8 cellular contexts compared by ENCODE assay signal in genomic region chr3:133295199-133295901, GRCh38.
DNase-seq lines count a peak whose midpoint lies in the region; ATAC-seq, FAIRE-seq and TF ChIP-seq lines count a peak whose summit lies in the region.

No MANE protein-coding gene starts in this region.

- RAD21 ChIA-PET in GM12878 (lab: Charles Lee; ENCODE audit: unreplicated experiment) = no interaction called here

- H3K4me1 ChIP-seq in breast epithelium (no peaks in the 10 kb centered on the region), GM12878 (ENCODE audit: control insufficient read depth, insufficient read depth, low read length) (no peaks in the 10 kb centered on the region; the same call in 1 of the 2 replicates), thyroid gland (peaks cover 11 to 31% of the 10 kb centered on the region in 2 donors)

- no peak overlapping the region for H3K4me3 Mint-ChIP-seq in MCF 10A (ENCODE audit: unreplicated experiment)

- no peak for TF ChIP-seq EP300 in GM12878 (IDR thresholded peaks at IDR 0.05; ENCODE audit: borderline replicate concordance in 1 of 2, control insufficient read depth in 1 of 2, low read depth in 2 of 2, low read length in 2 of 2)

- TF ChIP-seq POLR2A in breast epithelium (IDR thresholded peaks at IDR 0.05) (no peak), GM12878 (IDR thresholded peaks at IDR 0.05; ENCODE audit: low read depth, low read length) (no peak), thyroid gland (IDR thresholded peaks at IDR 0.05) (no peak)

- in situ Hi-C loops in GM12878 (cut with MboI) = no loop called here

- CTCF ChIA-PET in MCF 10A (lab: Yijun Ruan, JAX) = interaction anchor here (0.5 kb wide), 1 partner anchor 43 kb away, joined by 3 read pairs; no protein-coding TSS in a partner anchor
- CTCF ChIA-PET in GM12878 (lab: Yijun Ruan, JAX) = no interaction called here

- no peak overlapping the region for H2AFZ ChIP-seq in GM12878 (ENCODE audit: control insufficient read depth, low read depth, low read length)

- no peak for TF ChIP-seq RAD21 in GM12878 (IDR thresholded peaks at IDR 0.05; ENCODE audit: insufficient read depth, low read depth, low read length)

- H3K27ac ChIP-seq in breast epithelium = no peak overlapping the region
- no peak overlapping the region for H3K27ac ChIP-seq in GM12878 (ENCODE audit: control insufficient read depth, insufficient read depth)
- H3K27ac ChIP-seq in thyroid gland = peak overlapping the region in 1 of 3 donors; percentile 8

- H3K9me3 Mint-ChIP-seq in MCF 10A (ENCODE audit: unreplicated experiment) = no peaks in the 10 kb centered on the region

- H3K27me3 Mint-ChIP-seq in MCF 10A (ENCODE audit: insufficient read depth, unreplicated experiment) = no peaks in the 10 kb centered on the region

- H3K27me3 ChIP-seq in breast epithelium = no peaks in the 10 kb centered on the region
- no peaks in the 10 kb centered on the region; a peak in 1 of 4 replicates for H3K27me3 ChIP-seq in GM12878 (replicated peaks in 1 of 2; ENCODE audit: control insufficient read depth in 2 of 2, insufficient read depth in 2 of 2, low read length in 1 of 2)
- no peaks in the 10 kb centered on the region for H3K27me3 ChIP-seq in thyroid gland

- FAIRE-seq in GM12878 (lab: Jason Lieb, UNC) = no peak

- no peak overlapping the region for H3K4me2 ChIP-seq in GM12878 (ENCODE audit: control insufficient read depth, insufficient read depth)

- 11% methylated on average over 4 of the region's 4 CpGs for WGBS in GM12878 (ENCODE audit: insufficient coverage, insufficient replicate concordance, low lambda C conversion rate, missing lambda C conversion rate)
- 60 to 86% methylated on average over 4 of the region's 4 CpGs for WGBS in thyroid gland, 2 donors

- SMC1A ChIA-PET in GM12878 (lab: Charles Lee; ENCODE audit: uncharacterized antibody, unreplicated experiment) = interaction anchor here (1.1 kb wide), 1 partner anchor 254 kb away, joined by 3 read pairs; no protein-coding TSS in a partner anchor

- intact Hi-C loops in MCF 10A (cut with micrococcal nuclease) = no loop called here
- intact Hi-C loops in breast epithelium (cut with DNase I; ENCODE audit: low total_unique reads) = no loop called here
- intact Hi-C loops in GM12878 (cut with micrococcal nuclease; ENCODE audit: unreplicated experiment) = loop anchor here (10.0 kb wide), 1 partner anchor 571 kb away; the partner anchor contains the start of gene NPHP3
- intact Hi-C loops in thyroid gland (cut with DNase I) = no loop called here

- no peak overlapping the region for H3K9ac ChIP-seq in GM12878 (ENCODE audit: control insufficient read depth, insufficient read depth, low read length)

- peaks cover 7% of the 10 kb centered on the region for H3K4me1 Mint-ChIP-seq in MCF 10A (ENCODE audit: insufficient read depth, unreplicated experiment)

- BruUV-seq in MCF 10A (replicated peaks; lab: Mats Ljungman, UMichigan) (no TSS peak), GM12878 (replicated peaks; lab: Mats Ljungman, UMichigan) (no TSS peak)

- DNase-seq in MCF 10A (ENCODE audit: unreplicated experiment) (peak; percentile 79), breast epithelium (ENCODE audit: low spot score in 2 of 2) (no peak), GM12878 (ENCODE audit: low read depth, low spot score) (peak; percentile 19), thyroid gland (peak; percentile 19 to 29), NCI-H2081 (lab: John Stamatoyannopoulos, UW) (no peak), hypothalamus (lab: John Stamatoyannopoulos, UW) (no peak)
- DNase-seq in effector CD8-positive, alpha-beta T cell (lab: John Stamatoyannopoulos, UW) = no peak

- ATAC-seq in HG03066 (IDR thresholded peaks at IDR 0.05; ENCODE audit: low read depth, unreplicated experiment) (peak; percentile 72), GM12878 (peak; percentile 90)

- no peaks in the 10 kb centered on the region for H4K20me1 ChIP-seq in GM12878 (ENCODE audit: control insufficient read depth, insufficient read depth)

- no peaks in the 10 kb centered on the region for H3K79me2 ChIP-seq in GM12878 (ENCODE audit: control insufficient read depth, insufficient read depth, low read length)

- TF ChIP-seq CTCF in MCF 10A (IDR thresholded peaks at IDR 0.05; ENCODE audit: unreplicated experiment) (no peak), breast epithelium (IDR thresholded peaks at IDR 0.05) (no peak), GM12878 (IDR thresholded peaks at IDR 0.05 in 2 of 3, conservative IDR thresholded peaks at IDR 0.05 in 1 of 3; ENCODE audit: control insufficient read depth in 2 of 3, extremely low read depth in 1 of 3, insufficient read depth in 1 of 3, low read depth in 3 of 3, low read length in 3 of 3) (no peak), thyroid gland (IDR thresholded peaks at IDR 0.05) (no peak)

- no peaks in the 10 kb centered on the region for H3K9me3 ChIP-seq in breast epithelium
- H3K9me3 ChIP-seq in GM12878 (replicated peaks; ENCODE audit: control insufficient read depth, insufficient read depth, low read length) = no peaks in the 10 kb centered on the region
- no peaks in the 10 kb centered on the region for H3K9me3 ChIP-seq in thyroid gland

- no peaks in the 10 kb centered on the region for H3K36me3 ChIP-seq in breast epithelium
- no peaks in the 10 kb centered on the region for H3K36me3 ChIP-seq in GM12878 (ENCODE audit: control insufficient read depth in 2 of 2, insufficient read depth in 2 of 2, low read length in 1 of 2)
- no peaks in the 10 kb centered on the region for H3K36me3 ChIP-seq in thyroid gland

- POLR2A ChIA-PET in MCF 10A (lab: Yijun Ruan, JAX) = no interaction called here
- POLR2A ChIA-PET in GM12878 (lab: Charles Lee) = no interaction called here

- H3K36me3 Mint-ChIP-seq in MCF 10A (ENCODE audit: insufficient read depth, unreplicated experiment) = no peaks in the 10 kb centered on the region

- H3K27ac Mint-ChIP-seq in MCF 10A (ENCODE audit: low read depth, unreplicated experiment) = no peak overlapping the region

- H3K4me3 ChIP-seq in breast epithelium (no peak overlapping the region), GM12878 (no peak overlapping the region), thyroid gland (replicated peaks in 1 of 3) (no peak overlapping the region)

TF ChIP-seq in GM12878, 131 proteins besides CTCF, POLR2A, EP300 and RAD21:
- no peak for TF ChIP-seq FOXM1 (IDR thresholded peaks at IDR 0.05; ENCODE audit: low read depth, low read length)
- 0 out of 4 replicates have a peak, but pooled peaks of 1 of the 2 experiments have one; percentile 20 for TF ChIP-seq IKZF2 (IDR thresholded peaks at IDR 0.05)
- TF ChIP-seq POLR2AphosphoS2 (IDR thresholded peaks at IDR 0.05; ENCODE audit: low read depth, low read length) = no peak
- TF ChIP-seq USF1 (IDR thresholded peaks at IDR 0.05; ENCODE audit: borderline replicate concordance, extremely low read length, insufficient read depth, low read depth, low read length) = no peak
- TF ChIP-seq PAX5 (IDR thresholded peaks at IDR 0.05; ENCODE audit: borderline replicate concordance, low read depth, low read length) = peak; percentile 52; the same call in 1 of the 2 replicates
- TF ChIP-seq MXI1 (IDR thresholded peaks at IDR 0.05; ENCODE audit: low read depth, low read length) = no peak
- TF ChIP-seq IRF4 (IDR thresholded peaks at IDR 0.05; ENCODE audit: low read depth, low read length) = peak; percentile 39; the same call in 1 of the 2 replicates
- TF ChIP-seq JUNB (IDR thresholded peaks at IDR 0.05) = peak; percentile 75
- 0 out of 2 replicates have a peak, but pooled peaks have one; percentile 13 for TF ChIP-seq JUND (IDR thresholded peaks at IDR 0.05; ENCODE audit: low read depth, low read length)

Comparison
In these comparisons a context has a peak if more than half of its experiments do, and no peak if none do; other contexts are left out.
1. DNase-seq: peak in MCF 10A (single experiment), GM12878 (single experiment) and thyroid gland (2 of 2); none in breast epithelium (0 of 2), NCI-H2081 (0 of 2), effector CD8-positive, alpha-beta T cell (single experiment) and hypothalamus (0 of 51).